ENCODE assay signal across 38 cellular contexts in genomic region chr20:21710341-21710740, GRCh38. TPM values are rescaled to one million over a fixed set of nuclear protein-coding genes. Genes with fewer than 3 reads are reported as not detected.
"Had no signal": no experiment of that assay in that cellular context is flagged by ENCODE, and none has a peak within 500 bp of the region (broad histone marks: within the 10 kb centered on the region; RNA-seq: fewer than 3 reads in every experiment).

No MANE protein-coding gene starts in this region.

- H3K27ac ChIP-seq: adrenal gland, body of pancreas, brain microvascular endothelial cell, breast epithelium, VCaP had no signal

- DNase-seq: activated B cell treated with CpG ODN at 0.5 μM for 24 hours; activated CD4-positive, alpha-beta memory T cell treated with anti-CD3 and anti-CD28 coated beads for 36 hours; activated CD4-positive, alpha-beta T cell treated with anti-CD3 and anti-CD28 coated beads for 4 hours; activated CD4-positive, alpha-beta T cell treated with anti-CD3 and anti-CD28 coated beads, Interleukin-2, amount 10 ng/mL, durations not matched to agents 24 days and 14 days; activated CD4-positive, alpha-beta T cell treated with anti-CD3 and anti-CD28 coated beads, Interleukin-2, amount 50 U/mL, for 1 hour; activated CD4-positive, alpha-beta T cell treated with anti-CD3 and anti-CD28 coated beads, Interleukin-2, amount 50 U/mL, for 4 hours; activated CD4-positive, CD25-positive, alpha-beta regulatory T cell treated with anti-CD3 and anti-CD28 coated beads, Interleukin-2, amount 50 U/mL, for 72 hours; activated CD8-positive, alpha-beta memory T cell treated with anti-CD3 and anti-CD28 coated beads, Interleukin-2, amount 50 U/mL, for 4 hours; activated CD8-positive, alpha-beta T cell treated with anti-CD3 and anti-CD28 coated beads for 36 hours; activated effector memory CD4-positive, alpha-beta T cell treated with anti-CD3 and anti-CD28 coated beads, Interleukin-2, amount 50 U/mL, for 16 hours; activated gamma-delta T cell treated with Interleukin-2 at 50 U/mL for 16 hours; activated naive CD4-positive, alpha-beta T cell; activated naive CD4-positive, alpha-beta T cell treated with anti-CD3 and anti-CD28 coated beads for 36 hours; activated naive CD4-positive, alpha-beta T cell treated with anti-CD3 and anti-CD28 coated beads, Interleukin-2, amount 50 U/mL, for 16 hours; activated naive CD8-positive, alpha-beta T cell treated with anti-CD3 and anti-CD28 coated beads for 36 hours; activated T-cell treated with anti-CD3 and anti-CD28 coated beads for 4 hours; activated T-cell treated with anti-CD3 and anti-CD28 coated beads, Interleukin-2, amount 50 U/mL, for 1 hour; activated T-cell treated with anti-CD3 and anti-CD28 coated beads, Interleukin-2, amount 50 U/mL, for 4 hours; activated T-cell treated with anti-CD3 and anti-CD28 coated beads, Interleukin-2, amount 50 U/mL, for 72 hours; adrenal gland; amniotic stem cell; aorta; body of pancreas; brain microvascular endothelial cell; central memory CD4-positive, alpha-beta T cell; T-helper 2 cell; T-helper 9 cell had no signal

- FAIRE-seq: astrocyte, TTC549 had no signal

- H3K4me1 ChIP-seq: adrenal gland, body of pancreas, breast epithelium had no signal

- H3K9me3 Mint-ChIP-seq: activated B cell treated with CpG ODN at 0.5 μM for 24 hours; activated CD4-positive, alpha-beta memory T cell treated with anti-CD3 and anti-CD28 coated beads for 36 hours; activated CD4-positive, alpha-beta T cell treated with anti-CD3 and anti-CD28 coated beads, Interleukin-2, amount 10 ng/mL, durations not matched to agents 24 days and 14 days; activated CD8-positive, alpha-beta T cell treated with anti-CD3 and anti-CD28 coated beads for 36 hours; activated naive CD4-positive, alpha-beta T cell treated with anti-CD3 and anti-CD28 coated beads for 36 hours; activated naive CD4-positive, alpha-beta T cell treated with anti-CD3 and anti-CD28 coated beads, Interleukin-2, amount 50 U/mL, for 72 hours; activated naive CD8-positive, alpha-beta T cell treated with anti-CD3 and anti-CD28 coated beads for 36 hours; activated T-cell treated with anti-CD3 and anti-CD28 coated beads, Interleukin-2, amount 50 U/mL, for 4 hours; activated T-cell treated with anti-CD3 and anti-CD28 coated beads, Interleukin-2, amount 50 U/mL, for 72 hours; activated T-helper 1 cell treated with anti-CD3 and anti-CD28 coated beads, Interleukin-12 subunit alpha, Interleukin-12 subunit beta, Interleukin-2, Interleukin-4 antibody, amounts not matched to agents 30 ng/mL and 10 ng/mL and 1 ng/mL, durations not matched to agents 14 hours and 24 hours and 36 hours; activated T-helper 17 cell treated with anti-CD3 and anti-CD28 coated beads, Interleukin-2, amount 50 U/mL, for 72 hours; T-helper 1 cell treated with Interleukin-12 subunit alpha and Interleukin-12 subunit beta and Interleukin-4 antibody, amounts not matched to agents 30 μg/mL and 1 μg/mL, for 36 hours; T-helper 2 cell treated with Interferon-gamma antibody and Interleukin-4, amounts not matched to agents 5 μg/mL and 100 μg/mL, for 36 hours had no signal

- H3K4me3 Mint-ChIP-seq: activated B cell treated with CpG ODN at 0.5 μM for 24 hours; activated CD4-positive, alpha-beta memory T cell treated with anti-CD3 and anti-CD28 coated beads for 36 hours; activated CD4-positive, alpha-beta T cell treated with anti-CD3 and anti-CD28 coated beads, Interleukin-2, amount 10 ng/mL, durations not matched to agents 24 days and 14 days; activated CD8-positive, alpha-beta T cell treated with anti-CD3 and anti-CD28 coated beads for 36 hours; activated naive CD4-positive, alpha-beta T cell treated with anti-CD3 and anti-CD28 coated beads for 36 hours; activated naive CD8-positive, alpha-beta T cell treated with anti-CD3 and anti-CD28 coated beads for 36 hours; activated T-cell treated with anti-CD3 and anti-CD28 coated beads, Interleukin-2, amount 50 U/mL, for 4 hours; activated T-cell treated with anti-CD3 and anti-CD28 coated beads, Interleukin-2, amount 50 U/mL, for 72 hours; activated T-helper 1 cell treated with anti-CD3 and anti-CD28 coated beads, Interleukin-12 subunit alpha, Interleukin-12 subunit beta, Interleukin-2, Interleukin-4 antibody, amounts not matched to agents 30 ng/mL and 10 ng/mL and 1 ng/mL, durations not matched to agents 14 hours and 24 hours and 36 hours; activated T-helper 17 cell treated with anti-CD3 and anti-CD28 coated beads, Interleukin-2, amount 50 U/mL, for 72 hours; T-helper 1 cell treated with Interleukin-12 subunit alpha and Interleukin-12 subunit beta and Interleukin-4 antibody, amounts not matched to agents 30 μg/mL and 1 μg/mL, for 36 hours; T-helper 2 cell treated with Interferon-gamma antibody and Interleukin-4, amounts not matched to agents 5 μg/mL and 100 μg/mL, for 36 hours had no signal

- H3K4me3 ChIP-seq: adrenal gland, body of pancreas, breast epithelium had no signal

- H3K36me3 Mint-ChIP-seq: activated CD4-positive, alpha-beta memory T cell treated with anti-CD3 and anti-CD28 coated beads for 36 hours; activated naive CD8-positive, alpha-beta T cell treated with anti-CD3 and anti-CD28 coated beads for 36 hours had no signal

- H3K27ac Mint-ChIP-seq: activated B cell treated with CpG ODN at 0.5 μM for 24 hours; activated CD4-positive, alpha-beta memory T cell treated with anti-CD3 and anti-CD28 coated beads for 36 hours; activated CD4-positive, alpha-beta T cell treated with anti-CD3 and anti-CD28 coated beads, Interleukin-2, amount 10 ng/mL, durations not matched to agents 24 days and 14 days; activated CD8-positive, alpha-beta T cell treated with anti-CD3 and anti-CD28 coated beads for 36 hours; activated naive CD4-positive, alpha-beta T cell treated with anti-CD3 and anti-CD28 coated beads for 36 hours; activated naive CD4-positive, alpha-beta T cell treated with anti-CD3 and anti-CD28 coated beads, Interleukin-2, amount 50 U/mL, for 72 hours; activated naive CD8-positive, alpha-beta T cell treated with anti-CD3 and anti-CD28 coated beads for 36 hours; activated T-cell treated with anti-CD3 and anti-CD28 coated beads, Interleukin-2, amount 50 U/mL, for 72 hours; activated T-helper 1 cell treated with anti-CD3 and anti-CD28 coated beads, Interleukin-12 subunit alpha, Interleukin-12 subunit beta, Interleukin-2, Interleukin-4 antibody, amounts not matched to agents 30 ng/mL and 10 ng/mL and 1 ng/mL, durations not matched to agents 14 hours and 24 hours and 36 hours; activated T-helper 17 cell treated with anti-CD3 and anti-CD28 coated beads, Interleukin-2, amount 50 U/mL, for 72 hours; T-helper 1 cell treated with Interleukin-12 subunit alpha and Interleukin-12 subunit beta and Interleukin-4 antibody, amounts not matched to agents 30 μg/mL and 1 μg/mL, for 36 hours; T-helper 2 cell treated with Interferon-gamma antibody and Interleukin-4, amounts not matched to agents 5 μg/mL and 100 μg/mL, for 36 hours had no signal

- ATAC-seq: activated CD8-positive, alpha-beta T cell treated with anti-CD3 and anti-CD28 coated beads for 36 hours; activated naive CD4-positive, alpha-beta T cell treated with anti-CD3 and anti-CD28 coated beads, Interleukin-2, amount 50 U/mL, for 72 hours; activated T-cell treated with anti-CD3 and anti-CD28 coated beads, Interleukin-2, amount 50 U/mL, for 4 hours; activated T-cell treated with anti-CD3 and anti-CD28 coated beads, Interleukin-2, amount 50 U/mL, for 72 hours; activated T-helper 17 cell treated with anti-CD3 and anti-CD28 coated beads, Interleukin-2, amount 50 U/mL, for 72 hours; body of pancreas had no signal

- H3K9me3 ChIP-seq: adrenal gland, body of pancreas, breast epithelium had no signal

- H3K4me1 Mint-ChIP-seq: activated B cell treated with CpG ODN at 0.5 μM for 24 hours; activated CD4-positive, alpha-beta T cell treated with anti-CD3 and anti-CD28 coated beads, Interleukin-2, amount 10 ng/mL, durations not matched to agents 24 days and 14 days; activated naive CD8-positive, alpha-beta T cell treated with anti-CD3 and anti-CD28 coated beads for 36 hours had no signal

- H3K36me3 ChIP-seq: adrenal gland, brain microvascular endothelial cell, breast epithelium had no signal

RNA-seq across cellular contexts. Expression of gene PAX1, which starts 4.9 kb away (rescaled TPM):
- total RNA-seq: activated B cell treated with CpG ODN at 0.5 μM for 24 hours; activated CD4-positive, alpha-beta memory T cell treated with anti-CD3 and anti-CD28 coated beads for 36 hours; activated CD4-positive, alpha-beta T cell treated with anti-CD3 and anti-CD28 coated beads, Interleukin-2, amount 10 ng/mL, durations not matched to agents 24 days and 14 days; activated CD8-positive, alpha-beta memory T cell treated with anti-CD3 and anti-CD28 coated beads for 36 hours; activated CD8-positive, alpha-beta T cell treated with anti-CD3 and anti-CD28 coated beads for 36 hours; activated naive CD4-positive, alpha-beta T cell treated with anti-CD3 and anti-CD28 coated beads for 36 hours; activated naive CD4-positive, alpha-beta T cell treated with anti-CD3 and anti-CD28 coated beads, Interleukin-2, amount 50 U/mL, for 72 hours; activated naive CD8-positive, alpha-beta T cell treated with anti-CD3 and anti-CD28 coated beads for 36 hours; activated T-cell treated with anti-CD3 and anti-CD28 coated beads, Interleukin-2, amount 50 U/mL, for 4 hours; activated T-cell treated with anti-CD3 and anti-CD28 coated beads, Interleukin-2, amount 50 U/mL, for 72 hours; activated T-helper 1 cell treated with anti-CD3 and anti-CD28 coated beads, Interleukin-12 subunit alpha, Interleukin-12 subunit beta, Interleukin-2, Interleukin-4 antibody, amounts not matched to agents 30 ng/mL and 10 ng/mL and 1 ng/mL, durations not matched to agents 14 hours and 24 hours and 36 hours; activated T-helper 17 cell treated with anti-CD3 and anti-CD28 coated beads, Interleukin-2, amount 50 U/mL, for 72 hours; adrenal gland; aorta; astrocyte; body of pancreas; breast epithelium; cerebellum had no signal
- polyA plus RNA-seq: adrenal gland, aorta had no signal
